Comparison of ENCODE assay signal across 1 cellular context in the genomic region with DNA sequence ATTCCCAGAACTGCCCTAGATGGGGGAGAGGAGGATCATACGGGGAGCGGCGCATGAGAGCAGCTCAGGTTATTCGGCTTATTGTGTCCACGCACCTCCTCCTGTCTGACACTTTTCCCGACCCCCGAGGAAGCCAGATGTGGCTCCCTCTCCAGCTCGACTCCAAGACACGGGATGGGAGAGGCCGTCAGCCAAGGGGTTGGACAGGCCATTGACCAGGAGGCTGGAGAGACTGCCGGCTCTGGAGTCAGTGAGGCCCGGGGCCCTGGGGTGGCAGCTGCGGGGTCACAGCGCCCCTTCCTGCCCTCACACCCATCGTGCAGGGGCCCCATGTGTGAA.
TF ChIP-seq lines count a peak whose summit lies in the region.

No MANE protein-coding gene starts in this region.

TF ChIP-seq in SK-N-SH treated with all-trans-retinoic acid at 6 μM for 48 hours, 23 proteins besides CTCF, POLR2A, EP300 and RAD21 (continued from another document):
- TF ChIP-seq, protein P1, sequence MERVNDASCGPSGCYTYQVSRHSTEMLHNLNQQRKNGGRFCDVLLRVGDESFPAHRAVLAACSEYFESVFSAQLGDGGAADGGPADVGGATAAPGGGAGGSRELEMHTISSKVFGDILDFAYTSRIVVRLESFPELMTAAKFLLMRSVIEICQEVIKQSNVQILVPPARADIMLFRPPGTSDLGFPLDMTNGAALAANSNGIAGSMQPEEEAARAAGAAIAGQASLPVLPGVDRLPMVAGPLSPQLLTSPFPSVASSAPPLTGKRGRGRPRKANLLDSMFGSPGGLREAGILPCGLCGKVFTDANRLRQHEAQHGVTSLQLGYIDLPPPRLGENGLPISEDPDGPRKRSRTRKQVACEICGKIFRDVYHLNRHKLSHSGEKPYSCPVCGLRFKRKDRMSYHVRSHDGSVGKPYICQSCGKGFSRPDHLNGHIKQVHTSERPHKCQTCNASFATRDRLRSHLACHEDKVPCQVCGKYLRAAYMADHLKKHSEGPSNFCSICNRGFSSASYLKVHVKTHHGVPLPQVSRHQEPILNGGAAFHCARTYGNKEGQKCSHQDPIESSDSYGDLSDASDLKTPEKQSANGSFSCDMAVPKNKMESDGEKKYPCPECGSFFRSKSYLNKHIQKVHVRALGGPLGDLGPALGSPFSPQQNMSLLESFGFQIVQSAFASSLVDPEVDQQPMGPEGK (CRISPR knock-in tag; IDR thresholded peaks at IDR 0.05; ENCODE audit: borderline replicate concordance) = no peak
- TF ChIP-seq CSDC2 (CRISPR knock-in tag; IDR thresholded peaks at IDR 0.05) (no peak), TCF4 (CRISPR knock-in tag; IDR thresholded peaks at IDR 0.05; ENCODE audit: borderline replicate concordance) (no peak), OSR1 (CRISPR knock-in tag; IDR thresholded peaks at IDR 0.05) (no peak)
- TF ChIP-seq, protein P2, sequence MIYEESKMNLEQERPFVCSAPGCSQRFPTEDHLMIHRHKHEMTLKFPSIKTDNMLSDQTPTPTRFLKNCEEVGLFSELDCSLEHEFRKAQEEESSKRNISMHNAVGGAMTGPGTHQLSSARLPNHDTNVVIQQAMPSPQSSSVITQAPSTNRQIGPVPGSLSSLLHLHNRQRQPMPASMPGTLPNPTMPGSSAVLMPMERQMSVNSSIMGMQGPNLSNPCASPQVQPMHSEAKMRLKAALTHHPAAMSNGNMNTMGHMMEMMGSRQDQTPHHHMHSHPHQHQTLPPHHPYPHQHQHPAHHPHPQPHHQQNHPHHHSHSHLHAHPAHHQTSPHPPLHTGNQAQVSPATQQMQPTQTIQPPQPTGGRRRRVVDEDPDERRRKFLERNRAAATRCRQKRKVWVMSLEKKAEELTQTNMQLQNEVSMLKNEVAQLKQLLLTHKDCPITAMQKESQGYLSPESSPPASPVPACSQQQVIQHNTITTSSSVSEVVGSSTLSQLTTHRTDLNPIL (CRISPR knock-in tag; IDR thresholded peaks at IDR 0.05; ENCODE audit: low read depth) = no peak
